In genomic region chr6:30778001-30778400, GRCh38 we compare ENCODE assay signal across 17 cellular contexts. TPM values are rescaled to one million over a fixed set of nuclear protein-coding genes. Genes with fewer than 3 reads are reported as not detected.
DNase-seq lines count a peak whose midpoint lies in the region; FAIRE-seq and TF ChIP-seq lines count a peak whose summit lies in the region.
"Had no signal": no experiment of that assay in that cellular context is flagged by ENCODE, and none has a peak within 500 bp of the region (broad histone marks: within the 10 kb centered on the region; RNA-seq: fewer than 3 reads in every experiment).

No MANE protein-coding gene starts in this region.

- H3K27me3 ChIP-seq in cardiac muscle cell (no peaks in the 10 kb centered on the region), tibial nerve (no peaks in the 10 kb centered on the region), small intestine (ENCODE audit: control insufficient read depth in 2 of 2, insufficient read depth in 2 of 2, low read length in 2 of 2) (no peaks in the 10 kb centered on the region)

- H3K4me3 Mint-ChIP-seq in activated T-helper 1 cell treated with anti-CD3 and anti-CD28 coated beads, Interleukin-12 subunit alpha, Interleukin-12 subunit beta, Interleukin-2, Interleukin-4 antibody, amounts not matched to agents 30 ng/mL and 10 ng/mL and 1 ng/mL, durations not matched to agents 14 hours and 24 hours and 36 hours: peak overlapping the region; percentile 63
- H3K4me3 Mint-ChIP-seq in mesothelial cell of epicardium: no peak overlapping the region
- H3K4me3 Mint-ChIP-seq: activated naive CD4-positive, alpha-beta T cell treated with anti-CD3 and anti-CD28 coated beads, Interleukin-2, amount 50 U/mL, for 24 hours; naive thymus-derived CD8-positive, alpha-beta T cell had no signal

- H3K9me3 ChIP-seq in cardiac muscle cell (ENCODE audit: low read depth): no peaks in the 10 kb centered on the region
- H3K9me3 ChIP-seq in tibial nerve: no peaks in the 10 kb centered on the region
- H3K9me3 ChIP-seq in small intestine (ENCODE audit: control insufficient read depth, low read depth): no peaks in the 10 kb centered on the region

- H3K27ac Mint-ChIP-seq in activated T-helper 1 cell treated with anti-CD3 and anti-CD28 coated beads, Interleukin-12 subunit alpha, Interleukin-12 subunit beta, Interleukin-2, Interleukin-4 antibody, amounts not matched to agents 30 ng/mL and 10 ng/mL and 1 ng/mL, durations not matched to agents 14 hours and 24 hours and 36 hours: peak overlapping the region; percentile 91
- H3K27ac Mint-ChIP-seq in mesothelial cell of epicardium: peak overlapping the region; percentile 96

- FAIRE-seq in small intestine (lab: Jason Lieb, UNC): no peak
- FAIRE-seq: TTC549 had no signal

- H3K36me3 ChIP-seq in cardiac muscle cell (no peaks in the 10 kb centered on the region), tibial nerve (no peaks in the 10 kb centered on the region), small intestine (ENCODE audit: control insufficient read depth in 2 of 2, insufficient read depth in 2 of 2, low read length in 2 of 2) (no peaks in the 10 kb centered on the region)

- TF ChIP-seq POLR2A in tibial nerve (IDR thresholded peaks at IDR 0.05): no peak

- intact Hi-C loops in cardiac septum (cut with DNase I): loop anchor here (5.0 kb wide), 1 partner anchor 44 kb away; no protein-coding TSS in a partner anchor
- intact Hi-C loops in activated T-helper 1 cell treated with anti-CD3 and anti-CD28 coated beads, Interleukin-12 subunit alpha, Interleukin-12 subunit beta, Interleukin-2, Interleukin-4 antibody, amounts not matched to agents 30 ng/mL and 10 ng/mL and 1 ng/mL, durations not matched to agents 14 hours and 24 hours and 36 hours (cut with micrococcal nuclease): loop anchor here (1.0 kb wide), 1 partner anchor 9 kb away; no protein-coding TSS in a partner anchor

- TF ChIP-seq EP300 in tibial nerve (IDR thresholded peaks at IDR 0.05): no peak

- no peaks in the 10 kb centered on the region for H3K27me3 Mint-ChIP-seq in activated T-helper 1 cell treated with anti-CD3 and anti-CD28 coated beads, Interleukin-12 subunit alpha, Interleukin-12 subunit beta, Interleukin-2, Interleukin-4 antibody, amounts not matched to agents 30 ng/mL and 10 ng/mL and 1 ng/mL, durations not matched to agents 14 hours and 24 hours and 36 hours (ENCODE audit: insufficient read depth)
- no peaks in the 10 kb centered on the region for H3K27me3 Mint-ChIP-seq in mesothelial cell of epicardium (ENCODE audit: low read depth)
- H3K27me3 Mint-ChIP-seq: activated naive CD4-positive, alpha-beta T cell treated with anti-CD3 and anti-CD28 coated beads, Interleukin-2, amount 50 U/mL, for 24 hours; naive thymus-derived CD8-positive, alpha-beta T cell had no signal

- peaks cover 27% of the 10 kb centered on the region for H3K4me1 ChIP-seq in cardiac muscle cell (ENCODE audit: low read depth)
- peaks cover 5 to 52% (median 33%) of the 10 kb centered on the region in 4 donors for H3K4me1 ChIP-seq in tibial nerve
- H3K4me1 ChIP-seq in small intestine (ENCODE audit: control insufficient read depth in 2 of 2, insufficient read depth in 1 of 2, low read depth in 1 of 2, low read length in 1 of 2): peaks cover 0 to 6% of the 10 kb centered on the region in 2 donors

- H3K9me3 Mint-ChIP-seq in activated T-helper 1 cell treated with anti-CD3 and anti-CD28 coated beads, Interleukin-12 subunit alpha, Interleukin-12 subunit beta, Interleukin-2, Interleukin-4 antibody, amounts not matched to agents 30 ng/mL and 10 ng/mL and 1 ng/mL, durations not matched to agents 14 hours and 24 hours and 36 hours: no peaks in the 10 kb centered on the region
- peaks cover 6% of the 10 kb centered on the region for H3K9me3 Mint-ChIP-seq in mesothelial cell of epicardium
- H3K9me3 Mint-ChIP-seq: activated naive CD4-positive, alpha-beta T cell treated with anti-CD3 and anti-CD28 coated beads, Interleukin-2, amount 50 U/mL, for 24 hours; naive thymus-derived CD8-positive, alpha-beta T cell had no signal

- H3K27ac ChIP-seq in cardiac muscle cell (peak overlapping the region; percentile 64), tibial nerve (peak overlapping the region in 3 of 4 donors; percentile 30 to 97 (median 91)), small intestine (ENCODE audit: low read depth in 1 of 2, low read length in 1 of 2) (no peak overlapping the region)

- peaks cover 14% of the 10 kb centered on the region for H3K36me3 Mint-ChIP-seq in activated T-helper 1 cell treated with anti-CD3 and anti-CD28 coated beads, Interleukin-12 subunit alpha, Interleukin-12 subunit beta, Interleukin-2, Interleukin-4 antibody, amounts not matched to agents 30 ng/mL and 10 ng/mL and 1 ng/mL, durations not matched to agents 14 hours and 24 hours and 36 hours (ENCODE audit: low read depth)
- H3K36me3 Mint-ChIP-seq in mesothelial cell of epicardium: peaks cover 2% of the 10 kb centered on the region
- H3K36me3 Mint-ChIP-seq: activated naive CD4-positive, alpha-beta T cell treated with anti-CD3 and anti-CD28 coated beads, Interleukin-2, amount 50 U/mL, for 24 hours; naive thymus-derived CD8-positive, alpha-beta T cell had no signal

- no peak for DNase-seq in cardiac muscle cell (ENCODE audit: low read depth in 1 of 2, low spot score in 1 of 2)
- DNase-seq in cardiac septum (ENCODE audit: low spot score): no peak
- DNase-seq in activated T-helper 1 cell treated with anti-CD3 and anti-CD28 coated beads, Interleukin-12 subunit alpha, Interleukin-12 subunit beta, Interleukin-2, Interleukin-4 antibody, amounts not matched to agents 30 ng/mL and 10 ng/mL and 1 ng/mL, durations not matched to agents 14 hours and 24 hours and 36 hours (ENCODE audit: low spot score): no peak
- no peak for DNase-seq in mesothelial cell of epicardium (ENCODE audit: low spot score in 2 of 2, unreplicated experiment in 2 of 2)
- no peak for DNase-seq in tibial nerve (ENCODE audit: low spot score in 2 of 2)
- no peak for DNase-seq in small intestine
- DNase-seq in NCI-H524 (lab: John Stamatoyannopoulos, UW): no peak
- no peak for DNase-seq in NCI-H1092 treated with DMSO at 0.1 percent for 48 hours (lab: John Stamatoyannopoulos, UW)
- DNase-seq: DMS 273 treated with DMSO at 0.1 percent for 48 hours; erythroblast; H7; KBM-7; naive thymus-derived CD8-positive, alpha-beta T cell; NCI-H146; SHP77 treated with DMSO at 0.1 percent for 48 hours had no signal

- WGBS in tibial nerve, 2 donors: 47 to 67% methylated on average over 2 of the region's 2 CpGs
- WGBS in small intestine, 3 donors: 70 to 73% (median 71%) methylated on average over 2 of the region's 2 CpGs

- H3K4me3 ChIP-seq in cardiac muscle cell (no peak overlapping the region), tibial nerve (no peak overlapping the region), small intestine (ENCODE audit: low read depth in 1 of 2, low read length in 2 of 2) (no peak overlapping the region)

- H3K4me1 Mint-ChIP-seq in activated T-helper 1 cell treated with anti-CD3 and anti-CD28 coated beads, Interleukin-12 subunit alpha, Interleukin-12 subunit beta, Interleukin-2, Interleukin-4 antibody, amounts not matched to agents 30 ng/mL and 10 ng/mL and 1 ng/mL, durations not matched to agents 14 hours and 24 hours and 36 hours (ENCODE audit: low read depth): peaks cover 73% of the 10 kb centered on the region
- H3K4me1 Mint-ChIP-seq in mesothelial cell of epicardium: peaks cover 66% of the 10 kb centered on the region

- no peak for TF ChIP-seq CTCF in cardiac muscle cell (IDR thresholded peaks at IDR 0.05; ENCODE audit: low read depth, low read length)
- no peak for TF ChIP-seq CTCF in mesothelial cell of epicardium (IDR thresholded peaks at IDR 0.05; ENCODE audit: unreplicated experiment)
- TF ChIP-seq CTCF in tibial nerve (IDR thresholded peaks at IDR 0.05): no peak

RNA-seq across cellular contexts. Expression of gene IER3, which starts 33.7 kb away (rescaled TPM):
- total RNA-seq in cardiac muscle cell: 28.0 and 45.8 TPM in 2 replicates
- polyA plus RNA-seq in cardiac muscle cell: 20.1 and 25.8 TPM in 2 replicates
- total RNA-seq in cardiac septum: 285 TPM
- 578 and 603 TPM in 2 replicates for total RNA-seq in activated T-helper 1 cell treated with anti-CD3 and anti-CD28 coated beads, Interleukin-12 subunit alpha, Interleukin-12 subunit beta, Interleukin-2, Interleukin-4 antibody, amounts not matched to agents 30 ng/mL and 10 ng/mL and 1 ng/mL, durations not matched to agents 14 hours and 24 hours and 36 hours
- total RNA-seq in mesothelial cell of epicardium: 131 to 136 TPM (median 134 TPM) in 3 replicates
- total RNA-seq in tibial nerve: 10 to 100 TPM in 1 of 4 donors, 1 to 10 TPM in 3; 4.5 to 15.3 (median 8.0) TPM
- polyA plus RNA-seq in small intestine: 10 to 100 TPM; 13.6 to 69.5 (median 15.7) TPM

RNA-seq across cellular contexts. Expression of gene FLOT1, which starts 35.5 kb away (rescaled TPM):
- total RNA-seq in cardiac muscle cell (208 and 222 TPM in 2 replicates), cardiac septum (251 TPM), mesothelial cell of epicardium (96.5 to 101 TPM (median 99.8 TPM) in 3 replicates), tibial nerve (100 to 1,000 TPM in 1 of 4 donors, 10 to 100 TPM in 3; 83.1 to 157 (median 94.6) TPM)
- polyA plus RNA-seq in cardiac muscle cell (236 and 261 TPM in 2 replicates), small intestine (100 to 1,000 TPM; 134 to 166 (median 153) TPM)
- total RNA-seq in activated T-helper 1 cell treated with anti-CD3 and anti-CD28 coated beads, Interleukin-12 subunit alpha, Interleukin-12 subunit beta, Interleukin-2, Interleukin-4 antibody, amounts not matched to agents 30 ng/mL and 10 ng/mL and 1 ng/mL, durations not matched to agents 14 hours and 24 hours and 36 hours: 252 and 262 TPM in 2 replicates

RNA-seq across cellular contexts. Expression of gene TUBB, which starts 57.8 kb away (rescaled TPM):
- 827 and 939 TPM in 2 replicates for total RNA-seq in cardiac muscle cell
- polyA plus RNA-seq in cardiac muscle cell: 662 and 675 TPM in 2 replicates
- total RNA-seq in cardiac septum: 215 TPM
- total RNA-seq in activated T-helper 1 cell treated with anti-CD3 and anti-CD28 coated beads, Interleukin-12 subunit alpha, Interleukin-12 subunit beta, Interleukin-2, Interleukin-4 antibody, amounts not matched to agents 30 ng/mL and 10 ng/mL and 1 ng/mL, durations not matched to agents 14 hours and 24 hours and 36 hours: 1,001 and 1,002 TPM in 2 replicates
- total RNA-seq in mesothelial cell of epicardium: 1,084 to 1,110 TPM (median 1,094 TPM) in 3 replicates
- 100 to 1,000 TPM; 152 to 218 (median 207) TPM for total RNA-seq in tibial nerve
- 100 to 1,000 TPM in 1 of 3 donors, 10 to 100 TPM in 2; 47.0 to 306 (median 70.5) TPM for polyA plus RNA-seq in small intestine

Comparison
In these comparisons a context has a peak if more than half of its experiments do, and no peak if none do; other contexts are left out.
1. H3K27ac ChIP-seq: peak in cardiac muscle cell (single experiment) and tibial nerve (3 of 4); none in small intestine (0 of 2).